1 cellular context compared by ENCODE assay signal in the genomic region with DNA sequence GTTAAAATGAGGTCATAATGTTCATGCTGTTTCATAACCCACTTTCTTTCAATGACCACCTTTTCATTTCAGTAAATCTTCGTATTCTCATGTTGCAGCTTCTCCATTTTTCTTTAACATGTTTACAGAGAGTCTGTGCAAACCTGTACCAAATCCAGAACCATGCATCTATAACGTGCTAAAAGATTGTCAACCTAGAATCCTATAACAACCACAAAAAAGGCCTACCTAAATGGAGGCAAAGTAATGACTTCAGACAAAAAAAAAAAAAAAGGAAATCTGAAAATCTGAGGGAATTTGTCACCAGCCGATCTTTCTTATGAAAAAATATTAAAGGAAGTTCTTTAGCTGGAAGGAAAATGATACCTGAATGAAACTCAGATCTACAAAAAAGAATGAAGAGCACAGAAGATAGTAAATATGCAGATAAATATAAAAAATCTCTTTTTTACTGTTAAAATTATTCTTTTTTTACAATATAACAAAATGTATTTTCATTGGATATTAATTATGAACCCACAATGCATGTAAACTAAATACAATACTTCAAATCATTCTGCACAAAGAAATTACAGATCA.
TF ChIP-seq lines count a peak whose summit lies in the region.

No MANE protein-coding gene starts in this region.

TF ChIP-seq in HepG2, 621 proteins besides CTCF, POLR2A, EP300 and RAD21:
- TF ChIP-seq NFE2L1 (CRISPR knock-in tag; IDR thresholded peaks at IDR 0.05; ENCODE audit: borderline replicate concordance) (no peak), HDAC2 (CRISPR knock-in tag; IDR thresholded peaks at IDR 0.05) (no peak), ZNF20 (CRISPR knock-in tag; IDR thresholded peaks at IDR 0.05) (no peak), MEF2D (CRISPR knock-in tag; IDR thresholded peaks at IDR 0.05) (no peak), UBTF (CRISPR knock-in tag; IDR thresholded peaks at IDR 0.05) (no peak), ZNF354B (CRISPR knock-in tag; IDR thresholded peaks at IDR 0.05) (no peak), ATF7 (IDR thresholded peaks at IDR 0.05) (peak; percentile 34; the same call in 1 of the 2 replicates), ATF7 (CRISPR knock-in tag; IDR thresholded peaks at IDR 0.05) (no peak), HDAC1 (CRISPR knock-in tag; IDR thresholded peaks at IDR 0.05) (no peak), ZNF629 (CRISPR knock-in tag; conservative IDR thresholded peaks at IDR 0.05) (no peak), CBX2 (IDR thresholded peaks at IDR 0.05; ENCODE audit: low read depth, low read length) (peak; percentile 93; the same call in 1 of the 2 replicates), CBX2 (CRISPR knock-in tag; IDR thresholded peaks at IDR 0.05; ENCODE audit: low read depth) (no peak)
- TF ChIP-seq, protein P1, sequence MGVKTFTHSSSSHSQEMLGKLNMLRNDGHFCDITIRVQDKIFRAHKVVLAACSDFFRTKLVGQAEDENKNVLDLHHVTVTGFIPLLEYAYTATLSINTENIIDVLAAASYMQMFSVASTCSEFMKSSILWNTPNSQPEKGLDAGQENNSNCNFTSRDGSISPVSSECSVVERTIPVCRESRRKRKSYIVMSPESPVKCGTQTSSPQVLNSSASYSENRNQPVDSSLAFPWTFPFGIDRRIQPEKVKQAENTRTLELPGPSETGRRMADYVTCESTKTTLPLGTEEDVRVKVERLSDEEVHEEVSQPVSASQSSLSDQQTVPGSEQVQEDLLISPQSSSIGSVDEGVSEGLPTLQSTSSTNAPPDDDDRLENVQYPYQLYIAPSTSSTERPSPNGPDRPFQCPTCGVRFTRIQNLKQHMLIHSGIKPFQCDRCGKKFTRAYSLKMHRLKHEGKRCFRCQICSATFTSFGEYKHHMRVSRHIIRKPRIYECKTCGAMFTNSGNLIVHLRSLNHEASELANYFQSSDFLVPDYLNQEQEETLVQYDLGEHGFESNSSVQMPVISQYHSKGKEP (CRISPR knock-in tag; IDR thresholded peaks at IDR 0.05) = no peak
- TF ChIP-seq, protein P2, sequence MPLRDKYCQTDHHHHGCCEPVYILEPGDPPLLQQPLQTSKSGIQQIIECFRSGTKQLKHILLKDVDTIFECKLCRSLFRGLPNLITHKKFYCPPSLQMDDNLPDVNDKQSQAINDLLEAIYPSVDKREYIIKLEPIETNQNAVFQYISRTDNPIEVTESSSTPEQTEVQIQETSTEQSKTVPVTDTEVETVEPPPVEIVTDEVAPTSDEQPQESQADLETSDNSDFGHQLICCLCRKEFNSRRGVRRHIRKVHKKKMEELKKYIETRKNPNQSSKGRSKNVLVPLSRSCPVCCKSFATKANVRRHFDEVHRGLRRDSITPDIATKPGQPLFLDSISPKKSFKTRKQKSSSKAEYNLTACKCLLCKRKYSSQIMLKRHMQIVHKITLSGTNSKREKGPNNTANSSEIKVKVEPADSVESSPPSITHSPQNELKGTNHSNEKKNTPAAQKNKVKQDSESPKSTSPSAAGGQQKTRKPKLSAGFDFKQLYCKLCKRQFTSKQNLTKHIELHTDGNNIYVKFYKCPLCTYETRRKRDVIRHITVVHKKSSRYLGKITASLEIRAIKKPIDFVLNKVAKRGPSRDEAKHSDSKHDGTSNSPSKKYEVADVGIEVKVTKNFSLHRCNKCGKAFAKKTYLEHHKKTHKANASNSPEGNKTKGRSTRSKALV (CRISPR knock-in tag; IDR thresholded peaks at IDR 0.05) = no peak
- TF ChIP-seq, protein P3, sequence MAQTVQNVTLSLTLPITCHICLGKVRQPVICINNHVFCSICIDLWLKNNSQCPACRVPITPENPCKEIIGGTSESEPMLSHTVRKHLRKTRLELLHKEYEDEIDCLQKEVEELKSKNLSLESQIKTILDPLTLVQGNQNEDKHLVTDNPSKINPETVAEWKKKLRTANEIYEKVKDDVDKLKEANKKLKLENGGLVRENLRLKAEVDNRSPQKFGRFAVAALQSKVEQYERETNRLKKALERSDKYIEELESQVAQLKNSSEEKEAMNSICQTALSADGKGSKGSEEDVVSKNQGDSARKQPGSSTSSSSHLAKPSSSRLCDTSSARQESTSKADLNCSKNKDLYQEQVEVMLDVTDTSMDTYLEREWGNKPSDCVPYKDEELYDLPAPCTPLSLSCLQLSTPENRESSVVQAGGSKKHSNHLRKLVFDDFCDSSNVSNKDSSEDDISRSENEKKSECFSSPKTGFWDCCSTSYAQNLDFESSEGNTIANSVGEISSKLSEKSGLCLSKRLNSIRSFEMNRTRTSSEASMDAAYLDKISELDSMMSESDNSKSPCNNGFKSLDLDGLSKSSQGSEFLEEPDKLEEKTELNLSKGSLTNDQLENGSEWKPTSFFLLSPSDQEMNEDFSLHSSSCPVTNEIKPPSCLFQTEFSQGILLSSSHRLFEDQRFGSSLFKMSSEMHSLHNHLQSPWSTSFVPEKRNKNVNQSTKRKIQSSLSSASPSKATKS (CRISPR knock-in tag; IDR thresholded peaks at IDR 0.05) = no peak
- TF ChIP-seq, protein P4, sequence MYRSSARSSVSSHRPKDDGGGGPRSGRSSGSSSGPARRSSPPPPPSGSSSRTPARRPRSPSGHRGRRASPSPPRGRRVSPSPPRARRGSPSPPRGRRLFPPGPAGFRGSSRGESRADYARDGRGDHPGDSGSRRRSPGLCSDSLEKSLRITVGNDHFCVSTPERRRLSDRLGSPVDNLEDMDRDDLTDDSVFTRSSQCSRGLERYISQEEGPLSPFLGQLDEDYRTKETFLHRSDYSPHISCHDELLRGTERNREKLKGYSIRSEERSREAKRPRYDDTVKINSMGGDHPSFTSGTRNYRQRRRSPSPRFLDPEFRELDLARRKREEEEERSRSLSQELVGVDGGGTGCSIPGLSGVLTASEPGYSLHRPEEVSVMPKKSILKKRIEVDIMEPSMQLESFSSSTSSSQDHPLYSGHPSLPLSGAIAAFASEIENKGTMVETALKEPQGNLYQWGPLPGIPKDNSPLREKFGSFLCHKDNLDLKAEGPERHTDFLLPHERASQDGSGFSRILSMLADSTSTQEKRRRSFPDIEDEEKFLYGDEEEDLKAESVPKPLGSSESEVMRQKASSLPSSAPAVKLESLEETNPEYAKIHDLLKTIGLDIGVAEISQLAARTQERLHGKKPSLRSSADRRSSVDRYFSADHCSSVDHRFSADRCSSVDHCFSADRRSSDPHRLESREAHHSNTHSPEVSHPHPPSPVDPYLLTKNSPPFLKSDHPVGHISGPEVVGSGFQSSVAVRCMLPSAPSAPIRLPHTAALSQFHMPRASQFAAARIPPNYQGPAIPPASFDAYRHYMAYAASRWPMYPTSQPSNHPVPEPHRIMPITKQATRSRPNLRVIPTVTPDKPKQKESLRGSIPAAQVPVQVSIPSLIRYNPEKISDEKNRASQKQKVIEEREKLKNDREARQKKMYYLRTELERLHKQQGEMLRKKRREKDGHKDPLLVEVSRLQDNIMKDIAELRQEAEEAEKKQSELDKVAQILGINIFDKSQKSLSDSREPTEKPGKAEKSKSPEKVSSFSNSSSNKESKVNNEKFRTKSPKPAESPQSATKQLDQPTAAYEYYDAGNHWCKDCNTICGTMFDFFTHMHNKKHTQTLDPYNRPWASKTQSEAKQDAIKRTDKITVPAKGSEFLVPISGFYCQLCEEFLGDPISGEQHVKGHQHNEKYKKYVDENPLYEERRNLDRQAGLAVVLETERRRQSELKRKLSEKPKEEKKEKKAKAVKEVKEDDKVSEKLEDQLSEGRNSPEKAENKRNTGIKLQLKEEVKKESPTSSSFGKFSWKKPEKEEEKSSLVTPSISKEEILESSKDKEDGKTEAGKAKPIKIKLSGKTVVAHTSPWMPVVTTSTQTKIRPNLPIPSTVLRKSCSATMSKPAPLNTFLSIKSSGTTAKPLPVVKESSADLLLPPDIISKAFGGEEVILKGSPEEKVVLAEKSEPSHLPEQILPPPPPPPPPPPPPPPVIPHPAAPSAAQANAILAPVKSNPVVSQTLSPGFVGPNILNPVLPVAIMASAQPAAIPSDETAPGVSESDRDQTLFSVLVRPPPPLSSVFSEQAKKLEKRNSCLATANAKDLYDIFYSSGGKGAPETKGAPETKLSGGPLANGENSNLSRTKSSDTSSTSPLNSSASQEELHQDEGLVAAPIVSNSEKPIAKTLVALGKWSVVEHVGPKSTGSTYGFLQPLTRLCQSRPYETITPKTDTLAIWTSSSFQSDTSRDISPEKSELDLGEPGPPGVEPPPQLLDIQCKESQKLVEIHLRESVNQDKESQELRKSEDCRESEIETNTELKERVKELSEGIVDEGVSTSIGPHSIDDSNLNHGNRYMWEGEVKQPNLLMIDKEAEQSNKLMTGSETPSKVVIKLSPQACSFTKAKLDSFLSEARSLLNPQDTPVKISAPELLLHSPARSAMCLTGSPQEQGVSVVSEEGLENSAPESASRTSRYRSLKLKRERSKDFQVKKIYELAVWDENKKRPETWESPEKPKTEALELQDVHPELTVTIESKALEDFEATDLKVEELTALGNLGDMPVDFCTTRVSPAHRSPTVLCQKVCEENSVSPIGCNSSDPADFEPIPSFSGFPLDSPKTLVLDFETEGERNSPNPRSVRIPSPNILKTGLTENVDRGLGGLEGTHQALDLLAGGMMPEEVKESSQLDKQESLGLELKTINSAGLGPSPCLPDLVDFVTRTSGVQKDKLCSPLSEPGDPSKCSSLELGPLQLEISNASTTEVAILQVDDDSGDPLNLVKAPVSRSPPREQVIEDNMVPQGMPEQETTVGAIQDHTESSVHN (CRISPR knock-in tag; IDR thresholded peaks at IDR 0.05) = no peak
- TF ChIP-seq, protein P5, sequence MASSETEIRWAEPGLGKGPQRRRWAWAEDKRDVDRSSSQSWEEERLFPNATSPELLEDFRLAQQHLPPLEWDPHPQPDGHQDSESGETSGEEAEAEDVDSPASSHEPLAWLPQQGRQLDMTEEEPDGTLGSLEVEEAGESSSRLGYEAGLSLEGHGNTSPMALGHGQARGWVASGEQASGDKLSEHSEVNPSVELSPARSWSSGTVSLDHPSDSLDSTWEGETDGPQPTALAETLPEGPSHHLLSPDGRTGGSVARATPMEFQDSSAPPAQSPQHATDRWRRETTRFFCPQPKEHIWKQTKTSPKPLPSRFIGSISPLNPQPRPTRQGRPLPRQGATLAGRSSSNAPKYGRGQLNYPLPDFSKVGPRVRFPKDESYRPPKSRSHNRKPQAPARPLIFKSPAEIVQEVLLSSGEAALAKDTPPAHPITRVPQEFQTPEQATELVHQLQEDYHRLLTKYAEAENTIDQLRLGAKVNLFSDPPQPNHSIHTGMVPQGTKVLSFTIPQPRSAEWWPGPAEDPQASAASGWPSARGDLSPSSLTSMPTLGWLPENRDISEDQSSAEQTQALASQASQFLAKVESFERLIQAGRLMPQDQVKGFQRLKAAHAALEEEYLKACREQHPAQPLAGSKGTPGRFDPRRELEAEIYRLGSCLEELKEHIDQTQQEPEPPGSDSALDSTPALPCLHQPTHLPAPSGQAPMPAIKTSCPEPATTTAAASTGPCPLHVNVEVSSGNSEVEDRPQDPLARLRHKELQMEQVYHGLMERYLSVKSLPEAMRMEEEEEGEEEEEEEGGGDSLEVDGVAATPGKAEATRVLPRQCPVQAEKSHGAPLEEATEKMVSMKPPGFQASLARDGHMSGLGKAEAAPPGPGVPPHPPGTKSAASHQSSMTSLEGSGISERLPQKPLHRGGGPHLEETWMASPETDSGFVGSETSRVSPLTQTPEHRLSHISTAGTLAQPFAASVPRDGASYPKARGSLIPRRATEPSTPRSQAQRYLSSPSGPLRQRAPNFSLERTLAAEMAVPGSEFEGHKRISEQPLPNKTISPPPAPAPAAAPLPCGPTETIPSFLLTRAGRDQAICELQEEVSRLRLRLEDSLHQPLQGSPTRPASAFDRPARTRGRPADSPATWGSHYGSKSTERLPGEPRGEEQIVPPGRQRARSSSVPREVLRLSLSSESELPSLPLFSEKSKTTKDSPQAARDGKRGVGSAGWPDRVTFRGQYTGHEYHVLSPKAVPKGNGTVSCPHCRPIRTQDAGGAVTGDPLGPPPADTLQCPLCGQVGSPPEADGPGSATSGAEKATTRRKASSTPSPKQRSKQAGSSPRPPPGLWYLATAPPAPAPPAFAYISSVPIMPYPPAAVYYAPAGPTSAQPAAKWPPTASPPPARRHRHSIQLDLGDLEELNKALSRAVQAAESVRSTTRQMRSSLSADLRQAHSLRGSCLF (CRISPR knock-in tag; IDR thresholded peaks at IDR 0.05; ENCODE audit: borderline replicate concordance) = no peak
